Comparison of ENCODE assay signal across 23 cellular contexts in the genomic region with DNA sequence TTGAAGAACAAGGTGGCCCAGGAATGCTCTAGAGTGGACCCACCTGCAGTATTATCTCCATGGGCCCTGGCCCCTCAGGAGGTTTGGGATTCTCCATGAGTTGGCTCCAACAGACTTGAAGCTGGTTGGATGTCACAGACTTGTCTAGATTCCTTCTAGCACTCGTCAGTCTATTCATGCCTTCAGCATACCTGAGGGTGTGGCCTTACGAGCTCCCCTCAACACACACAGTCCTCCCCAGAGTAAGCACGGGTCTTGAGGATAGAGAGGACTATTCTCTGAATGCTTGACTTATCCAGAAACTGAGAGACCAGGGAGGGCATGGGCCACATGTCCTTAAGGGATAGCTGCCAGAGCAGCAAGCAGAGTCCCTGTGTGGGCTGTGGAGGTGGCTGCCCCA. TPM values are rescaled to one million over a fixed set of nuclear protein-coding genes. Genes with fewer than 3 reads are reported as not detected.
DNase-seq lines count a peak whose midpoint lies in the region; TF ChIP-seq lines count a peak whose summit lies in the region.
"Had no signal": no experiment of that assay in that cellular context is flagged by ENCODE, and none has a peak within 500 bp of the region (broad histone marks: within the 10 kb centered on the region; RNA-seq: fewer than 3 reads in every experiment).

No MANE protein-coding gene starts in this region.

- no peak for TF ChIP-seq POLR2A in uterus (IDR thresholded peaks at IDR 0.05)

- H3K9me2 ChIP-seq in SK-N-SH: no peaks in the 10 kb centered on the region

- H3K27me3 ChIP-seq in SK-N-SH (ENCODE audit: insufficient read depth) (no peaks in the 10 kb centered on the region), uterus (no peaks in the 10 kb centered on the region)
- H3K27me3 ChIP-seq: gastrocnemius medialis, pancreas, sigmoid colon had no signal

- TF ChIP-seq EP300 in SK-N-SH (IDR thresholded peaks at IDR 0.05; ENCODE audit: borderline replicate concordance in 1 of 2, low read depth in 1 of 2, low read length in 1 of 2): no peak

- CTCF ChIA-PET in SK-N-SH (lab: Yijun Ruan, JAX): no interaction called here

- H3K9ac ChIP-seq in SK-N-SH: no peak overlapping the region

- no peak for TF ChIP-seq RAD21 in SK-N-SH (IDR thresholded peaks at IDR 0.05; ENCODE audit: low read length)

- H3F3A ChIP-seq in SK-N-SH (replicated peaks; ENCODE audit: insufficient read depth): no peaks in the 10 kb centered on the region

- H3K36me3 ChIP-seq in SK-N-SH (replicated peaks in 1 of 2; ENCODE audit: control insufficient read depth in 1 of 2, insufficient read depth in 2 of 2, low read length in 1 of 2) (no peaks in the 10 kb centered on the region), uterus (no peaks in the 10 kb centered on the region)
- H3K36me3 ChIP-seq: gastrocnemius medialis, pancreas, sigmoid colon had no signal

- POLR2A ChIA-PET in SK-N-SH (lab: Yijun Ruan, JAX): no interaction called here

- H3K9me3 ChIP-seq in SK-N-SH (0 out of 2 replicates have a peak, but pooled peaks cover 5% of the 10 kb centered on the region), uterus (peaks cover 0 to 11% of the 10 kb centered on the region in 2 donors)
- H3K9me3 ChIP-seq: gastrocnemius medialis, pancreas had no signal

- H2AFZ ChIP-seq in SK-N-SH (ENCODE audit: low read depth): no peak overlapping the region

- intact Hi-C loops in uterus (cut with DNase I; ENCODE audit: low total_unique reads): no loop called here

- H3K4me1 ChIP-seq in SK-N-SH (ENCODE audit: control insufficient read depth in 1 of 2, insufficient read depth in 2 of 2, low read depth in 1 of 2, low read length in 1 of 2) (no peaks in the 10 kb centered on the region), uterus (no peaks in the 10 kb centered on the region)
- H3K4me1 ChIP-seq: gastrocnemius medialis, pancreas, sigmoid colon had no signal

- TF ChIP-seq CTCF in SK-N-SH (IDR thresholded peaks at IDR 0.05) (no peak), uterus (IDR thresholded peaks at IDR 0.05) (no peak)

- no peaks in the 10 kb centered on the region for H3K79me2 ChIP-seq in SK-N-SH (ENCODE audit: insufficient read depth)

- DNase-seq in NCI-H345 (lab: John Stamatoyannopoulos, UW) (peak; percentile 15), NCI-H345 treated with DMSO at 0.1 percent for 48 hours (lab: John Stamatoyannopoulos, UW; ENCODE audit: unreplicated experiment) (no peak), SK-N-SH (no peak), fibroblast of peridontal ligament (ENCODE audit: extremely low read depth) (peak; percentile 34), skeletal muscle cell (ENCODE audit: low read depth) (peak; percentile 63), amniotic stem cell (lab: John Stamatoyannopoulos, UW) (no peak), uterus (no peak)
- no peak for DNase-seq in activated naive CD4-positive, alpha-beta T cell treated with Interleukin-2 at 50 U/mL for 16 hours
- DNase-seq: ACHN; activated CD4-positive, alpha-beta T cell treated with anti-CD3 and anti-CD28 coated beads, Interleukin-2, amount 10 ng/mL, durations not matched to agents 24 days and 14 days; activated naive CD4-positive, alpha-beta T cell; activated T-cell treated with anti-CD3 and anti-CD28 coated beads for 4 hours; CD4-positive, alpha-beta memory T cell; effector memory CD4-positive, alpha-beta T cell; EL; gastrocnemius medialis; HCEC 1CT; NCI-H1694 treated with DMSO at 0.1 percent for 48 hours; NCI-H526 treated with DMSO at 0.1 percent for 48 hours; pancreas; PC-3; sigmoid colon; substantia nigra had no signal

- no peaks in the 10 kb centered on the region for H4K20me1 ChIP-seq in SK-N-SH (ENCODE audit: insufficient read depth)

- H3K27ac ChIP-seq in SK-N-SH (ENCODE audit: low read depth in 2 of 2, low read length in 1 of 2) (no peak overlapping the region), uterus (no peak overlapping the region)
- H3K27ac ChIP-seq: gastrocnemius medialis, pancreas, sigmoid colon had no signal

- H3K4me2 ChIP-seq in SK-N-SH: no peak overlapping the region

- WGBS in SK-N-SH (ENCODE audit: low lambda C conversion rate): 51% methylated on average over 3 of the region's 3 CpGs

- H3K4me3 ChIP-seq in SK-N-SH (ENCODE audit: low read depth in 2 of 2, low read length in 1 of 2) (no peak overlapping the region; a peak in 1 of 4 replicates), skeletal muscle cell (ENCODE audit: low read depth, low read length) (no peak overlapping the region), uterus (no peak overlapping the region)
- H3K4me3 ChIP-seq: gastrocnemius medialis, pancreas, sigmoid colon had no signal

TF ChIP-seq in SK-N-SH, 30 proteins besides CTCF, POLR2A, EP300 and RAD21:
- TF ChIP-seq JUND (IDR thresholded peaks at IDR 0.05): no peak
- TF ChIP-seq, protein P1, sequence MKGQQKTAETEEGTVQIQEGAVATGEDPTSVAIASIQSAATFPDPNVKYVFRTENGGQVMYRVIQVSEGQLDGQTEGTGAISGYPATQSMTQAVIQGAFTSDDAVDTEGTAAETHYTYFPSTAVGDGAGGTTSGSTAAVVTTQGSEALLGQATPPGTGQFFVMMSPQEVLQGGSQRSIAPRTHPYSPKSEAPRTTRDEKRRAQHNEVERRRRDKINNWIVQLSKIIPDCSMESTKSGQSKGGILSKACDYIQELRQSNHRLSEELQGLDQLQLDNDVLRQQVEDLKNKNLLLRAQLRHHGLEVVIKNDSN (IDR thresholded peaks at IDR 0.05; ENCODE audit: borderline replicate concordance, low read depth): peak; percentile 23; the same call in 1 of the 2 replicates

RNA-seq across cellular contexts. Expression of gene COL6A1, which starts 45.9 kb away (rescaled TPM):
- 37.3 and 107 TPM in 2 replicates for polyA plus RNA-seq in SK-N-SH (2012; rRNA removed)
- 34.3 and 65.0 TPM in 2 replicates for polyA plus RNA-seq in SK-N-SH (2012; cell fraction: cytosol; rRNA removed)
- 241 and 268 TPM in 2 replicates for polyA plus RNA-seq in SK-N-SH (2012; cell fraction: nucleus; rRNA removed)
- total RNA-seq in uterus: 1,000 to 10,000 TPM in 1 of 4 donors, 100 to 1,000 TPM in 3; 621 to 1,160 (median 804) TPM

Comparison
In these comparisons a context has a peak if more than half of its experiments do, and no peak if none do; other contexts are left out.
1. DNase-seq: peak in NCI-H345 (single experiment), fibroblast of peridontal ligament (single experiment) and skeletal muscle cell (single experiment); none in NCI-H345 treated with DMSO at 0.1 percent for 48 hours (single experiment), SK-N-SH (single experiment), amniotic stem cell (single experiment), uterus (0 of 2) and activated naive CD4-positive, alpha-beta T cell treated with Interleukin-2 at 50 U/mL for 16 hours (single experiment).